ENCODE assay signal across 8 cellular contexts in genomic region chr3:159911011-159911663, GRCh38.
DNase-seq lines count a peak whose midpoint lies in the region; ATAC-seq and TF ChIP-seq lines count a peak whose summit lies in the region.

No MANE protein-coding gene starts in this region.

- ATAC-seq in HG02973 (IDR thresholded peaks at IDR 0.05; ENCODE audit: unreplicated experiment) (peak; percentile 80), WTC11 (no peak)

- H3K4me1 Mint-ChIP-seq in activated naive CD8-positive, alpha-beta T cell (ENCODE audit: low read depth), result peaks cover 10% of the 10 kb centered on the region
- no peaks in the 10 kb centered on the region for H3K4me1 Mint-ChIP-seq in WTC11

- no peaks in the 10 kb centered on the region for H3K36me3 ChIP-seq in osteoblast (ENCODE audit: insufficient read depth, low read length)

- peaks cover 30% of the 10 kb centered on the region for H3K4me1 ChIP-seq in osteoblast (ENCODE audit: insufficient read depth, low read length)

- no peaks in the 10 kb centered on the region for H3K9me3 ChIP-seq in osteoblast (ENCODE audit: low read depth, low read length)

- POLR2A ChIA-PET in WTC11 (lab: Charles Lee), result no interaction called here

- H3K4me2 ChIP-seq in osteoblast (ENCODE audit: insufficient read depth, low read length), result peak overlapping the region; percentile 62

- peak overlapping the region; percentile 84 for H2AFZ ChIP-seq in osteoblast (ENCODE audit: low read length)

- H3K27ac ChIP-seq in osteoblast (ENCODE audit: low read depth, low read length), result peak overlapping the region; percentile 45

- H3K9me3 Mint-ChIP-seq in activated naive CD8-positive, alpha-beta T cell (ENCODE audit: low read depth), result no peaks in the 10 kb centered on the region
- no peaks in the 10 kb centered on the region for H3K9me3 Mint-ChIP-seq in WTC11

- H3K4me3 ChIP-seq in osteoblast (ENCODE audit: insufficient read depth, low read length), result peak overlapping the region; percentile 35

- no peak overlapping the region for H3K27ac Mint-ChIP-seq in activated naive CD8-positive, alpha-beta T cell
- H3K27ac Mint-ChIP-seq in WTC11, result no peak overlapping the region

- no peaks in the 10 kb centered on the region for H3K79me2 ChIP-seq in osteoblast (ENCODE audit: insufficient read depth, low read length)

- TF ChIP-seq CTCF in osteoblast (IDR thresholded peaks at IDR 0.05; ENCODE audit: extremely low read depth, low read depth, low read length) (no peak), WTC11 (IDR thresholded peaks at IDR 0.05) (no peak)

- peak; percentile 16 for DNase-seq in activated CD4-positive, alpha-beta T cell treated with anti-CD3 and anti-CD28 coated beads for 48 hours
- DNase-seq in activated CD4-positive, alpha-beta T cell treated with anti-CD3 and anti-CD28 coated beads, Interleukin-2, amount 50 U/mL, for 4 hours, result no peak
- DNase-seq in osteoblast (ENCODE audit: insufficient read length, low spot score, missing footprints) (no peak), SW 1271 (lab: John Stamatoyannopoulos, UW) (no peak), NCI-H82 (lab: John Stamatoyannopoulos, UW) (no peak), WTC11 (ENCODE audit: low spot score) (no peak)

- CTCF ChIA-PET in WTC11 (lab: Charles Lee), result no interaction called here

- no peaks in the 10 kb centered on the region for H4K20me1 ChIP-seq in osteoblast (ENCODE audit: insufficient read depth, low read length)

- peaks cover 2% of the 10 kb centered on the region for H3K27me3 Mint-ChIP-seq in activated naive CD8-positive, alpha-beta T cell
- no peaks in the 10 kb centered on the region; the same call in 1 of the 2 replicates for H3K27me3 Mint-ChIP-seq in WTC11 (ENCODE audit: low read depth)

- no peaks in the 10 kb centered on the region for H3K27me3 ChIP-seq in osteoblast (ENCODE audit: insufficient read depth, low read length)

- H3K4me3 Mint-ChIP-seq in activated naive CD8-positive, alpha-beta T cell, result peak overlapping the region; percentile 66
- H3K4me3 Mint-ChIP-seq in WTC11, result no peak overlapping the region

- H3K36me3 Mint-ChIP-seq in activated naive CD8-positive, alpha-beta T cell, result no peaks in the 10 kb centered on the region
- no peaks in the 10 kb centered on the region for H3K36me3 Mint-ChIP-seq in WTC11

TF ChIP-seq in WTC11, 78 proteins besides CTCF, POLR2A, EP300 and RAD21:
- TF ChIP-seq, protein P1, sequence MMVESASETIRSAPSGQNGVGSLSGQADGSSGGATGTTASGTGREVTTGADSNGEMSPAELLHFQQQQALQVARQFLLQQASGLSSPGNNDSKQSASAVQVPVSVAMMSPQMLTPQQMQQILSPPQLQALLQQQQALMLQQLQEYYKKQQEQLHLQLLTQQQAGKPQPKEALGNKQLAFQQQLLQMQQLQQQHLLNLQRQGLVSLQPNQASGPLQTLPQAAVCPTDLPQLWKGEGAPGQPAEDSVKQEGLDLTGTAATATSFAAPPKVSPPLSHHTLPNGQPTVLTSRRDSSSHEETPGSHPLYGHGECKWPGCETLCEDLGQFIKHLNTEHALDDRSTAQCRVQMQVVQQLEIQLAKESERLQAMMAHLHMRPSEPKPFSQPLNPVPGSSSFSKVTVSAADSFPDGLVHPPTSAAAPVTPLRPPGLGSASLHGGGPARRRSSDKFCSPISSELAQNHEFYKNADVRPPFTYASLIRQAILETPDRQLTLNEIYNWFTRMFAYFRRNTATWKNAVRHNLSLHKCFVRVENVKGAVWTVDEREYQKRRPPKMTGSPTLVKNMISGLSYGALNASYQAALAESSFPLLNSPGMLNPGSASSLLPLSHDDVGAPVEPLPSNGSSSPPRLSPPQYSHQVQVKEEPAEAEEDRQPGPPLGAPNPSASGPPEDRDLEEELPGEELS (CRISPR knock-in tag; IDR thresholded peaks at IDR 0.05), result no peak
- TF ChIP-seq STAT6 (CRISPR knock-in tag; conservative IDR thresholded peaks at IDR 0.05; ENCODE audit: low read depth) (no peak), FOXK1 (CRISPR knock-in tag; IDR thresholded peaks at IDR 0.05) (no peak), ZNF423 (CRISPR knock-in tag; IDR thresholded peaks at IDR 0.05) (no peak), NFE2L1 (CRISPR knock-in tag; IDR thresholded peaks at IDR 0.05) (no peak), PRDM15 (CRISPR knock-in tag; IDR thresholded peaks at IDR 0.05) (no peak), TP53 (CRISPR knock-in tag; IDR thresholded peaks at IDR 0.05) (no peak), ATF1 (CRISPR knock-in tag; IDR thresholded peaks at IDR 0.05) (no peak), RELA (CRISPR knock-in tag; IDR thresholded peaks at IDR 0.05; ENCODE audit: borderline replicate concordance) (no peak), FOXP1 (CRISPR knock-in tag; IDR thresholded peaks at IDR 0.05; ENCODE audit: borderline replicate concordance) (no peak), ZBTB21 (CRISPR knock-in tag; IDR thresholded peaks at IDR 0.05; ENCODE audit: borderline replicate concordance) (no peak)
- TF ChIP-seq, protein P2, sequence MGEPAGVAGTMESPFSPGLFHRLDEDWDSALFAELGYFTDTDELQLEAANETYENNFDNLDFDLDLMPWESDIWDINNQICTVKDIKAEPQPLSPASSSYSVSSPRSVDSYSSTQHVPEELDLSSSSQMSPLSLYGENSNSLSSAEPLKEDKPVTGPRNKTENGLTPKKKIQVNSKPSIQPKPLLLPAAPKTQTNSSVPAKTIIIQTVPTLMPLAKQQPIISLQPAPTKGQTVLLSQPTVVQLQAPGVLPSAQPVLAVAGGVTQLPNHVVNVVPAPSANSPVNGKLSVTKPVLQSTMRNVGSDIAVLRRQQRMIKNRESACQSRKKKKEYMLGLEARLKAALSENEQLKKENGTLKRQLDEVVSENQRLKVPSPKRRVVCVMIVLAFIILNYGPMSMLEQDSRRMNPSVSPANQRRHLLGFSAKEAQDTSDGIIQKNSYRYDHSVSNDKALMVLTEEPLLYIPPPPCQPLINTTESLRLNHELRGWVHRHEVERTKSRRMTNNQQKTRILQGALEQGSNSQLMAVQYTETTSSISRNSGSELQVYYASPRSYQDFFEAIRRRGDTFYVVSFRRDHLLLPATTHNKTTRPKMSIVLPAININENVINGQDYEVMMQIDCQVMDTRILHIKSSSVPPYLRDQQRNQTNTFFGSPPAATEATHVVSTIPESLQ (CRISPR knock-in tag; IDR thresholded peaks at IDR 0.05), result no peak
- TF ChIP-seq, protein P3, sequence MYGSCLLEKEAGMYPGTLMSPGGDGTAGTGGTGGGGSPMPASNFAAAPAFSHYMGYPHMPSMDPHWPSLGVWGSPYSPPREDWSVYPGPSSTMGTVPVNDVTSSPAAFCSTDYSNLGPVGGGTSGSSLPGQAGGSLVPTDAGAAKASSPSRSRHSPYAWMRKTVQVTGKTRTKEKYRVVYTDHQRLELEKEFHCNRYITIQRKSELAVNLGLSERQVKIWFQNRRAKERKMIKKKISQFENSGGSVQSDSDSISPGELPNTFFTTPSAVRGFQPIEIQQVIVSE (CRISPR knock-in tag; IDR thresholded peaks at IDR 0.05; ENCODE audit: borderline replicate concordance), result no peak
